35 cellular contexts compared by ENCODE assay signal in the genomic region with DNA sequence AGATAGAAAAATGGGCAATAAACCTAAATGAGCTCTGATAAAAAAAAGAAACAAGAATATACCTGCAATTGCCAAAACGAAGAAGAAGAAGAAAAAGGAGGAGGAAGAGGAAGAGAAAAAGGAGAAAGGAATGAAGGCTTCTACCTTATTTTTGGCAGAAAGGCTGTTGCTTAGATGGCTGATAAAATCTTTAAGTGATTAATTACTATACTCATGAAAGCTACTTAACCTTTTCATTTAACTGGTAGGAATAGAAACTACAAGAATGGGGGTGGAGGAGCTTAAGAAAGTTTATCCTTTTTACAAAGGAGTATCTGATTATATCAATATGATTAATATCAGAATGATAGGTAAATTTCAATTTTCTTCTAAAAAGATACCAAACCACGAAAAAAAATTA.
"Had no signal": no experiment of that assay in that cellular context is flagged by ENCODE, and none has a peak within 500 bp of the region (broad histone marks: within the 10 kb centered on the region; RNA-seq: fewer than 3 reads in every experiment).

No MANE protein-coding gene starts in this region.

- H2AFZ ChIP-seq: PC-9 had no signal

- FAIRE-seq: RCC 7860 had no signal

- H3K27me3 ChIP-seq: ascending aorta, breast epithelium had no signal

- H3K27ac Mint-ChIP-seq: activated CD4-positive, alpha-beta memory T cell treated with anti-CD3 and anti-CD28 coated beads, Interleukin-2, amount 10 ng/mL, durations not matched to agents 7 days and 5 days; activated CD8-positive, alpha-beta memory T cell treated with anti-CD3 and anti-CD28 coated beads, Interleukin-2, amount 10 ng/mL, durations not matched to agents 7 days and 5 days; activated naive CD4-positive, alpha-beta T cell treated with anti-CD3 and anti-CD28 coated beads, Interleukin-2, amount 10 ng/mL, durations not matched to agents 7 days and 5 days; activated naive CD8-positive, alpha-beta T cell had no signal

- H3K9me3 ChIP-seq: ascending aorta, breast epithelium had no signal

- H3K4me3 ChIP-seq: ascending aorta, breast epithelium, PC-9 had no signal

- ATAC-seq: activated CD8-positive, alpha-beta memory T cell treated with anti-CD3 and anti-CD28 coated beads, Interleukin-2, amount 10 ng/mL, durations not matched to agents 7 days and 5 days; Right ventricle myocardium inferior had no signal

- DNase-seq: activated CD4-positive, alpha-beta memory T cell treated with anti-CD3 and anti-CD28 coated beads, Interleukin-2, amount 10 ng/mL, durations not matched to agents 7 days and 5 days; activated CD4-positive, alpha-beta T cell treated with anti-CD3 and anti-CD28 coated beads for 1 hour; activated CD4-positive, alpha-beta T cell treated with anti-CD3 and anti-CD28 coated beads for 48 hours; activated CD4-positive, CD25-positive, alpha-beta regulatory T cell; activated CD8-positive, alpha-beta memory T cell treated with anti-CD3 and anti-CD28 coated beads for 24 hours; activated CD8-positive, alpha-beta memory T cell treated with anti-CD3 and anti-CD28 coated beads, Interleukin-2, amount 10 ng/mL, durations not matched to agents 7 days and 5 days; activated CD8-positive, alpha-beta memory T cell treated with anti-CD3 and anti-CD28 coated beads, Interleukin-2, amount 50 U/mL, for 48 hours; activated effector memory CD4-positive, alpha-beta T cell treated with Interleukin-2 at 50 U/mL for 16 hours; activated naive CD4-positive, alpha-beta T cell treated with anti-CD3 and anti-CD28 coated beads, Interleukin-2, amount 10 ng/mL, durations not matched to agents 7 days and 5 days; activated T-cell treated with anti-CD3 and anti-CD28 coated beads, Interleukin-2, amount 50 U/mL, for 48 hours; amygdala; cerebellar nuclear complex; Karpas-422; KBM-7; NCI-H1105; NCI-H1417 treated with DMSO at 0.1 percent for 48 hours; NCI-H1694; NCI-H1930; NCI-H2081 treated with DMSO at 0.1 percent for 48 hours; NCI-H226; NCI-H446 treated with DMSO at 0.1 percent for 48 hours; NCI-H524; NCI-H69; PC-9; SIG-M5; SW 1271; T-helper 1 cell; T1000; WERI-Rb-1 had no signal

- H3K36me3 ChIP-seq: breast epithelium, WERI-Rb-1 had no signal

- H3K27me3 Mint-ChIP-seq: activated CD4-positive, alpha-beta memory T cell treated with anti-CD3 and anti-CD28 coated beads, Interleukin-2, amount 10 ng/mL, durations not matched to agents 7 days and 5 days; activated CD8-positive, alpha-beta memory T cell treated with anti-CD3 and anti-CD28 coated beads, Interleukin-2, amount 10 ng/mL, durations not matched to agents 7 days and 5 days; activated naive CD4-positive, alpha-beta T cell treated with anti-CD3 and anti-CD28 coated beads, Interleukin-2, amount 10 ng/mL, durations not matched to agents 7 days and 5 days; activated naive CD8-positive, alpha-beta T cell had no signal

- H3K9me3 Mint-ChIP-seq: activated CD4-positive, alpha-beta memory T cell treated with anti-CD3 and anti-CD28 coated beads, Interleukin-2, amount 10 ng/mL, durations not matched to agents 7 days and 5 days; activated naive CD4-positive, alpha-beta T cell treated with anti-CD3 and anti-CD28 coated beads, Interleukin-2, amount 10 ng/mL, durations not matched to agents 7 days and 5 days had no signal

- H3K4me3 Mint-ChIP-seq: activated CD4-positive, alpha-beta memory T cell treated with anti-CD3 and anti-CD28 coated beads, Interleukin-2, amount 10 ng/mL, durations not matched to agents 7 days and 5 days; activated CD8-positive, alpha-beta memory T cell treated with anti-CD3 and anti-CD28 coated beads, Interleukin-2, amount 10 ng/mL, durations not matched to agents 7 days and 5 days; activated naive CD4-positive, alpha-beta T cell treated with anti-CD3 and anti-CD28 coated beads, Interleukin-2, amount 10 ng/mL, durations not matched to agents 7 days and 5 days; activated naive CD8-positive, alpha-beta T cell had no signal

- H3K4me1 ChIP-seq: breast epithelium had no signal

- H3K27ac ChIP-seq: ascending aorta, breast epithelium, PC-9, RWPE1, WERI-Rb-1 had no signal

- H3K4me2 ChIP-seq: PC-9 had no signal
